Comparison of ENCODE assay signal across 16 cellular contexts in genomic region chr20:62910777-62911497, GRCh38. TPM values are rescaled to one million over a fixed set of nuclear protein-coding genes. Genes with fewer than 3 reads are reported as not detected.
"Had no signal": no experiment of that assay in that cellular context is flagged by ENCODE, and none has a peak within 500 bp of the region (broad histone marks: within the 10 kb centered on the region; RNA-seq: fewer than 3 reads in every experiment).

No MANE protein-coding gene starts in this region.

- H3K36me3 ChIP-seq: neural progenitor cell had no signal

- H3K27ac Mint-ChIP-seq: activated T-helper 2 cell treated with anti-CD3 and anti-CD28 coated beads, Interferon-gamma antibody, Interleukin-2, Interleukin-4, amounts not matched to agents 10 μg/mL and 5 μg/mL and 100 μg/mL, durations not matched to agents 14 hours and 24 hours and 36 hours; mesothelial cell of epicardium had no signal

- H3K36me3 Mint-ChIP-seq: activated naive CD8-positive, alpha-beta T cell had no signal

- H3K27ac ChIP-seq: heart right ventricle, neural progenitor cell, pancreas, tibial nerve, WERI-Rb-1 had no signal

- H2AFZ ChIP-seq: neural progenitor cell had no signal

- H3K27me3 Mint-ChIP-seq: activated naive CD8-positive, alpha-beta T cell had no signal

- H3K27me3 ChIP-seq: heart right ventricle, neural progenitor cell, pancreas, tibial nerve had no signal

- ATAC-seq: heart right ventricle, pancreas had no signal

- H3K4me3 Mint-ChIP-seq: activated naive CD8-positive, alpha-beta T cell; mesothelial cell of epicardium; neural progenitor cell had no signal

- DNase-seq: activated CD4-positive, alpha-beta T cell treated with anti-CD3 and anti-CD28 coated beads for 4 hours; foreskin melanocyte; heart right ventricle; pancreas; stimulated activated CD4-positive, alpha-beta T cell treated with anti-CD3 and anti-CD28 coated beads, Interleukin-15, amount 100 ng/mL, for 24 hours; stimulated activated CD4-positive, alpha-beta T cell treated with anti-CD3 and anti-CD28 coated beads, Interleukin-4, amount 100 ng/mL, for 4 hours; WERI-Rb-1 had no signal

- H3K9me3 Mint-ChIP-seq: activated T-helper 2 cell treated with anti-CD3 and anti-CD28 coated beads, Interferon-gamma antibody, Interleukin-2, Interleukin-4, amounts not matched to agents 10 μg/mL and 5 μg/mL and 100 μg/mL, durations not matched to agents 14 hours and 24 hours and 36 hours; mesothelial cell of epicardium; neural progenitor cell had no signal

- FAIRE-seq: colon, islet of Langerhans, pancreas had no signal

- H3K4me2 ChIP-seq: neural progenitor cell had no signal

- H3K9me3 ChIP-seq: heart right ventricle, pancreas, tibial nerve had no signal

- H3K4me3 ChIP-seq: heart right ventricle, neural progenitor cell, pancreas, tibial nerve had no signal

- H3K9ac ChIP-seq: neural progenitor cell had no signal

RNA-seq across cellular contexts. Expression of gene SLC17A9, which starts 41.6 kb away (rescaled TPM):
- total RNA-seq: myocyte, skeletal muscle tissue had no signal
